In the genomic region with DNA sequence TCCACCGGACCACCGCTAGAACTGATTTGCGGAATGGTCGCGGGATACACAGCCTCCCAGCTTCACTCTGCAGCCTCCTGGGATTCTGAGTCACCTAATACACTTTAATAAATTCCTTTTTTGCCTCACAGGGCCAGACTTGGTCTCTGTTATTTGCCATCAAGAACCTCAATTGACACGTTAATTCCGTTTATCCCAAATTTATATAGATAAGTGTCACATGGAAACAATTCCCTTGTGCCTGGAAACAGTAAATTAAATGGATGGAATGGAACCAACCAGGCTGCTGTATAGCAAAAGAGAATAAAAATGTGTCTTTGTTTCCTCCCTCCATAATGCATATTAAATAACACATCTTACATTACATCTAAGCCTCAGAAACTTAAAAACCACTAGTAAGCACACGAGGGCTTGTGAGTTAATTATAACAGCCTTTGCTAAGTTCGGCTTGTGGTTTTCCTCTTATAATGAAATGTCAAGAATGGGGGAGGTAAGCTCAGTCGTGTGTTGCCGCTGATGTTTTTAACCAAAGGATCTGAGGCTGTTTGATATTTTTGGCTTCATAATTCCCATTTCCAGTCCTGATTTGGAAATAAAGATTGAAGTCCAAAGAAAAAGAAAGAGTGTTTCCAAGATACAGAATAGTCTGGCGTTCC, we compare ENCODE assay signal across 9 cellular contexts. TPM values are rescaled to one million over a fixed set of nuclear protein-coding genes. Genes with fewer than 3 reads are reported as not detected.
DNase-seq lines count a peak whose midpoint lies in the region; ATAC-seq and TF ChIP-seq lines count a peak whose summit lies in the region.
"Had no signal": no experiment of that assay in that cellular context is flagged by ENCODE, and none has a peak within 500 bp of the region (broad histone marks: within the 10 kb centered on the region; RNA-seq: fewer than 3 reads in every experiment).

No MANE protein-coding gene starts in this region.

- TF ChIP-seq CTCF in CD8-positive, alpha-beta T cell (IDR thresholded peaks at IDR 0.05) = no peak
- TF ChIP-seq CTCF in suprapubic skin (IDR thresholded peaks at IDR 0.05) = no peak
- TF ChIP-seq CTCF in endothelial cell (IDR thresholded peaks at IDR 0.05; ENCODE audit: unreplicated experiment) = no peak

- no peak for DNase-seq in CD8-positive, alpha-beta T cell
- peak; percentile 33 for DNase-seq in adipocyte (ENCODE audit: low read depth)
- no peak for DNase-seq in NCI-H748 (lab: John Stamatoyannopoulos, UW; ENCODE audit: unreplicated experiment)
- no peak for DNase-seq in suprapubic skin (ENCODE audit: low spot score in 2 of 2)
- DNase-seq in endothelial cell (ENCODE audit: low spot score) = no peak
- DNase-seq in left colon = no peak

- H3K4me1 Mint-ChIP-seq in CD8-positive, alpha-beta T cell (ENCODE audit: low read depth) = peaks cover 41% of the 10 kb centered on the region
- H3K4me1 Mint-ChIP-seq in IgD-negative memory B cell (peaks cover 38 to 51% (median 45%) of the 10 kb centered on the region in 3 donors), endothelial cell (ENCODE audit: unreplicated experiment) (peaks cover 30% of the 10 kb centered on the region)

- 62% methylated on average over 12 of the region's 12 CpGs for WGBS in suprapubic skin

- H3K4me3 ChIP-seq in CD8-positive, alpha-beta T cell (ENCODE audit: low read depth, low read length) = no peak overlapping the region
- no peak overlapping the region for H3K4me3 ChIP-seq in adipocyte (ENCODE audit: low read length)
- no peak overlapping the region for H3K4me3 ChIP-seq in suprapubic skin

- H3K27ac ChIP-seq in CD8-positive, alpha-beta T cell (ENCODE audit: low read depth, low read length) = no peak overlapping the region
- H3K27ac ChIP-seq in suprapubic skin = no peak overlapping the region
- H3K27ac ChIP-seq: parathyroid adenoma had no signal

- no peaks in the 10 kb centered on the region for H3K36me3 Mint-ChIP-seq in CD8-positive, alpha-beta T cell
- H3K36me3 Mint-ChIP-seq in IgD-negative memory B cell (no peaks in the 10 kb centered on the region), endothelial cell (ENCODE audit: low read depth, unreplicated experiment) (no peaks in the 10 kb centered on the region)

- H3K36me3 ChIP-seq in CD8-positive, alpha-beta T cell (ENCODE audit: insufficient read depth, low read length) = no peaks in the 10 kb centered on the region
- H3K36me3 ChIP-seq in adipocyte (ENCODE audit: control insufficient read depth, insufficient read depth, low read length, severe bottlenecking) = no peaks in the 10 kb centered on the region
- H3K36me3 ChIP-seq in suprapubic skin = no peaks in the 10 kb centered on the region

- no peak overlapping the region for H3K9ac ChIP-seq in adipocyte (ENCODE audit: low read length)
- H3K9ac ChIP-seq: parathyroid adenoma had no signal

- no peak overlapping the region for H3K27ac Mint-ChIP-seq in CD8-positive, alpha-beta T cell
- H3K27ac Mint-ChIP-seq in IgD-negative memory B cell (no peak overlapping the region), endothelial cell (ENCODE audit: unreplicated experiment) (no peak overlapping the region)

- peak; percentile 75 for ATAC-seq in CD8-positive, alpha-beta T cell
- ATAC-seq in GM21381 (IDR thresholded peaks at IDR 0.05; ENCODE audit: unreplicated experiment) (peak; percentile 47), left colon (no peak)

- no peaks in the 10 kb centered on the region for H3K9me3 Mint-ChIP-seq in CD8-positive, alpha-beta T cell
- H3K9me3 Mint-ChIP-seq in IgD-negative memory B cell (no peaks in the 10 kb centered on the region), endothelial cell (ENCODE audit: unreplicated experiment) (no peaks in the 10 kb centered on the region)

- peaks cover 29% of the 10 kb centered on the region for H3K4me1 ChIP-seq in CD8-positive, alpha-beta T cell (ENCODE audit: insufficient read depth, low read length)
- no peaks in the 10 kb centered on the region for H3K4me1 ChIP-seq in adipocyte (ENCODE audit: control insufficient read depth, insufficient read depth, low read length)
- H3K4me1 ChIP-seq in suprapubic skin = no peaks in the 10 kb centered on the region
- H3K4me1 ChIP-seq: parathyroid adenoma had no signal

- POLR2A ChIA-PET in CD8-positive, alpha-beta T cell (lab: Charles Lee) = interaction anchor here (1.1 kb wide), 1 partner anchor 11 kb away, joined by 3 read pairs; no protein-coding TSS in a partner anchor

- TF ChIP-seq EP300 in suprapubic skin (IDR thresholded peaks at IDR 0.05) = no peak

- CTCF ChIA-PET in CD8-positive, alpha-beta T cell (lab: Charles Lee) = interaction anchor here (0.9 to 1.8 kb wide), 4 partner anchors 12 to 297 kb away, joined by 3 to 6 read pairs (median 4); no protein-coding TSS in a partner anchor

- no peaks in the 10 kb centered on the region for H3K9me3 ChIP-seq in CD8-positive, alpha-beta T cell (ENCODE audit: low read length)
- no peaks in the 10 kb centered on the region for H3K9me3 ChIP-seq in adipocyte (ENCODE audit: control insufficient read depth, low read length)
- no peaks in the 10 kb centered on the region for H3K9me3 ChIP-seq in suprapubic skin

- TF ChIP-seq POLR2A in suprapubic skin (IDR thresholded peaks at IDR 0.05) = no peak

- intact Hi-C loops in CD8-positive, alpha-beta T cell (cut with DNase I, micrococcal nuclease) = no loop called here
- intact Hi-C loops in left colon (cut with DNase I, micrococcal nuclease) = loop anchor here in 1 of 2 donors (10.0 kb wide), 1 partner anchor 401 kb away; no protein-coding TSS in a partner anchor

- H3K27me3 Mint-ChIP-seq in CD8-positive, alpha-beta T cell (ENCODE audit: low read depth) = peaks cover 10% of the 10 kb centered on the region
- H3K27me3 Mint-ChIP-seq in IgD-negative memory B cell (peaks cover 6% of the 10 kb centered on the region), endothelial cell (ENCODE audit: unreplicated experiment) (peaks cover 6% of the 10 kb centered on the region)

- peak overlapping the region; percentile 35 for H3K4me3 Mint-ChIP-seq in CD8-positive, alpha-beta T cell
- H3K4me3 Mint-ChIP-seq in IgD-negative memory B cell = peak overlapping the region in 3 of 4 donors; percentile 12 to 69 (median 64)
- no peak overlapping the region for H3K4me3 Mint-ChIP-seq in endothelial cell (ENCODE audit: unreplicated experiment)

- H3K27me3 ChIP-seq in CD8-positive, alpha-beta T cell (ENCODE audit: insufficient read depth, low read length) = no peaks in the 10 kb centered on the region
- H3K27me3 ChIP-seq in adipocyte (replicated peaks; ENCODE audit: control insufficient read depth, insufficient read depth, low read length) (peaks cover 64% of the 10 kb centered on the region), suprapubic skin (no peaks in the 10 kb centered on the region)

RNA-seq across cellular contexts. Expression of gene ADRB1, which starts 52.1 kb away (rescaled TPM):
- total RNA-seq in CD8-positive, alpha-beta T cell = 1 to 10 TPM; 1.2 to 1.4 TPM
- polyA plus RNA-seq in IgD-negative memory B cell = not detected
- total RNA-seq in suprapubic skin = 1 to 10 TPM in 3 of 4 donors, under 1 TPM in 1; 0.56 to 1.4 (median 1.1) TPM
- not detected for total RNA-seq in endothelial cell (ENCODE audit: unreplicated experiment)
- total RNA-seq in left colon = 1 to 10 TPM in 1 of 2 donors, under 1 TPM in 1; 0.73 to 1.6 TPM
